Comparison of ENCODE assay signal across 10 cellular contexts in the genomic region with DNA sequence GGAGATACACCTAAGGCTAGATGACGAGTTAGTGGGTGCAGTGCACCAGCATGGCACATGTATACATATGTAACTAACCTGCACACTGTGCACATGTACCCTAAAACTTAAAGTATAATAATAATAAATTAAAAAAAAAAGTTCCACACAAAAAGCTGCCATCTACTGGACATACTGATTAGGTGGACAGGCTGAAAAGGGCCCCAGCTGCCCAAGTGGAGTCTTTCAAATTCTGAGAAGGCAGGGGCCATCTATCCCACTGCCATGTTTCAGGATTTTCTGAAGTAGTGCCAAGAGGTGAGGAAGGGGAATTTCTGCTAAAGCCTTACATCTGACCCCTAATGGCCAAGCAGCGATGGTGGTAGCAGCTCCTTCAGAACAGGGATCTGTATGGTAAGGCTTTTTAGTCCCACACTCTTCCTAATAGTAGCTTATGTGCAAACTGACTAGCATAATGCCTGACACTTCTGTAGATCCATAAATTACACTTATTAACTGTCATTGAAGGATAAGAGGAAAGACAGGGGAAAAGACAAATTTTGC. TPM values are rescaled to one million over a fixed set of nuclear protein-coding genes. Genes with fewer than 3 reads are reported as not detected.
DNase-seq lines count a peak whose midpoint lies in the region; ATAC-seq and TF ChIP-seq lines count a peak whose summit lies in the region.
"Had no signal": no experiment of that assay in that cellular context is flagged by ENCODE, and none has a peak within 500 bp of the region (broad histone marks: within the 10 kb centered on the region; RNA-seq: fewer than 3 reads in every experiment).

No MANE protein-coding gene starts in this region.

- H3K9me3 ChIP-seq in breast epithelium (no peaks in the 10 kb centered on the region), thoracic aorta (no peaks in the 10 kb centered on the region)
- H3K9me3 ChIP-seq: tibial nerve had no signal

- no TSS peak for BruUV-seq in MCF 10A (replicated peaks; lab: Mats Ljungman, UMichigan)

- H3K36me3 ChIP-seq in breast epithelium (no peaks in the 10 kb centered on the region), thoracic aorta (no peaks in the 10 kb centered on the region)

- H3K4me1 Mint-ChIP-seq in MCF 10A (ENCODE audit: insufficient read depth, unreplicated experiment), result peaks cover 6% of the 10 kb centered on the region

- no peak overlapping the region for H3K4me3 Mint-ChIP-seq in MCF 10A (ENCODE audit: unreplicated experiment)

- H3K4me1 ChIP-seq in breast epithelium (peaks cover 0 to 9% of the 10 kb centered on the region in 2 donors), thoracic aorta (ENCODE audit: control insufficient read depth in 1 of 2, low read depth in 2 of 2) (peaks cover 69 to 99% of the 10 kb centered on the region in 2 donors)

- DNase-seq in MCF 10A (ENCODE audit: unreplicated experiment) (no peak), breast epithelium (ENCODE audit: low spot score in 2 of 2) (no peak), foreskin fibroblast (peak in 1 of 2 donors; percentile 50), thoracic aorta (ENCODE audit: low spot score) (no peak), DMS153 (lab: John Stamatoyannopoulos, UW) (no peak)
- no peak for DNase-seq in activated naive CD4-positive, alpha-beta T cell treated with Interleukin-2 at 50 U/mL for 16 hours
- DNase-seq in activated naive CD4-positive, alpha-beta T cell treated with anti-CD3 and anti-CD28 coated beads, Interleukin-2, amount 50 U/mL, for 72 hours (ENCODE audit: low spot score in 2 of 2), result no peak
- DNase-seq: effector memory CD4-positive, alpha-beta T cell had no signal

- H3K4me3 ChIP-seq in breast epithelium (no peak overlapping the region), WI38 (ENCODE audit: low read depth, low read length) (no peak overlapping the region), foreskin fibroblast (ENCODE audit: low read depth in 1 of 2, low read length in 2 of 2) (no peak overlapping the region), thoracic aorta (no peak overlapping the region)
- H3K4me3 ChIP-seq: tibial nerve had no signal

- intact Hi-C loops in MCF 10A (cut with micrococcal nuclease), result no loop called here
- intact Hi-C loops in breast epithelium (cut with DNase I; ENCODE audit: low total_unique reads), result no loop called here

- no peak overlapping the region for H3K27ac Mint-ChIP-seq in MCF 10A (ENCODE audit: low read depth, unreplicated experiment)
- H3K27ac Mint-ChIP-seq in activated naive CD4-positive, alpha-beta T cell treated with anti-CD3 and anti-CD28 coated beads, Interleukin-2, amount 50 U/mL, for 72 hours, result no peak overlapping the region

- no peaks in the 10 kb centered on the region for H3K27me3 ChIP-seq in breast epithelium
- no peaks in the 10 kb centered on the region for H3K27me3 ChIP-seq in thoracic aorta (replicated peaks; ENCODE audit: insufficient read depth)
- H3K27me3 ChIP-seq: tibial nerve had no signal

- no peak for TF ChIP-seq POLR2A in breast epithelium (IDR thresholded peaks at IDR 0.05)

- no peaks in the 10 kb centered on the region for H3K27me3 Mint-ChIP-seq in MCF 10A (ENCODE audit: insufficient read depth, unreplicated experiment)

- H3K36me3 Mint-ChIP-seq in MCF 10A (ENCODE audit: insufficient read depth, unreplicated experiment), result peaks cover 7% of the 10 kb centered on the region
- H3K36me3 Mint-ChIP-seq in activated naive CD4-positive, alpha-beta T cell treated with anti-CD3 and anti-CD28 coated beads, Interleukin-2, amount 50 U/mL, for 72 hours, result no peaks in the 10 kb centered on the region

- peak; percentile 7 for TF ChIP-seq CTCF in MCF 10A (IDR thresholded peaks at IDR 0.05; ENCODE audit: unreplicated experiment)
- no peak for TF ChIP-seq CTCF in breast epithelium (IDR thresholded peaks at IDR 0.05)
- peak; percentile 25; the same call in 1 of the 2 replicates for TF ChIP-seq CTCF in WI38 (IDR thresholded peaks at IDR 0.05; ENCODE audit: low read depth, low read length)
- peak; percentile 38 for TF ChIP-seq CTCF in foreskin fibroblast (IDR thresholded peaks at IDR 0.05; ENCODE audit: low read depth, low read length)
- TF ChIP-seq CTCF in thoracic aorta (IDR thresholded peaks at IDR 0.05), result peak; percentile 11

- no peak for ATAC-seq in thoracic aorta (ENCODE audit: insufficient number of reproducible peaks, low FRiP score, low read depth)
- ATAC-seq in activated naive CD4-positive, alpha-beta T cell treated with anti-CD3 and anti-CD28 coated beads, Interleukin-2, amount 50 U/mL, for 72 hours, result no peak

- POLR2A ChIA-PET in MCF 10A (lab: Yijun Ruan, JAX), result no interaction called here

- CTCF ChIA-PET in MCF 10A (lab: Yijun Ruan, JAX), result interaction anchor here (0.7 to 6.0 kb wide), 6 partner anchors 10 to 672 kb away, joined by 3 to 53 read pairs (median 4); no protein-coding TSS in a partner anchor

- H3K9me3 Mint-ChIP-seq in MCF 10A (ENCODE audit: unreplicated experiment), result no peaks in the 10 kb centered on the region
- H3K9me3 Mint-ChIP-seq in activated naive CD4-positive, alpha-beta T cell treated with anti-CD3 and anti-CD28 coated beads, Interleukin-2, amount 50 U/mL, for 72 hours, result no peaks in the 10 kb centered on the region

- H3K27ac ChIP-seq in breast epithelium (no peak overlapping the region), thoracic aorta (peak overlapping the region in 1 of 2 donors; percentile 39)

RNA-seq across cellular contexts. Expression of gene FSTL1, which starts 7.7 kb away (rescaled TPM):
- total RNA-seq in MCF 10A (2022) (49.4 and 56.4 TPM in 2 replicates), breast epithelium (1,000 to 10,000 TPM in 1 of 3 donors, 100 to 1,000 TPM in 2; 225 to 1,263 (median 355) TPM), thoracic aorta (100 to 1,000 TPM; 601 to 687 TPM)
- 1 to 10 TPM in 1 of 2 donors, under 1 TPM in 1; 0.39 to 3.0 TPM for total RNA-seq in activated naive CD4-positive, alpha-beta T cell treated with anti-CD3 and anti-CD28 coated beads, Interleukin-2, amount 50 U/mL, for 72 hours

Comparison
In these comparisons a context has a peak if more than half of its experiments do, and no peak if none do; other contexts are left out.
1. CTCF ChIP-seq: peak in MCF 10A (single experiment), WI38 (single experiment), foreskin fibroblast (single experiment) and thoracic aorta (single experiment); none in breast epithelium (0 of 3).
2. RNA of gene FSTL1, which starts 7.7 kb away (total RNA-seq): 601 to 687 TPM in thoracic aorta, 225 to 1,263 TPM in breast epithelium and 49.4 to 56.4 TPM in MCF 10A; 0.39 to 3.0 TPM in activated naive CD4-positive, alpha-beta T cell treated with anti-CD3 and anti-CD28 coated beads, Interleukin-2, amount 50 U/mL, for 72 hours; every median in the first group is over 10 times any median in the second.